Comparison of ENCODE assay signal across 13 cellular contexts in genomic region chr11:75705541-75705940, GRCh38.
DNase-seq lines count a peak whose midpoint lies in the region; ATAC-seq and TF ChIP-seq lines count a peak whose summit lies in the region.
"Had no signal": no experiment of that assay in that cellular context is flagged by ENCODE, and none has a peak within 500 bp of the region (broad histone marks: within the 10 kb centered on the region; RNA-seq: fewer than 3 reads in every experiment).

No MANE protein-coding gene starts in this region.

- H3K27ac ChIP-seq in OCI-LY3 (ENCODE audit: low read length) = no peak overlapping the region
- H3K27ac ChIP-seq: BLaER1 treated with 17β-estradiol and CSF1 and Interleukin-3, amounts not matched to agents 10 nM and 100 nM; PC-9 had no signal

- 0 out of 2 replicates have a peak, but pooled peaks cover 2% of the 10 kb centered on the region for H3K27me3 ChIP-seq in OCI-LY3 (ENCODE audit: low read depth, low read length)
- H3K27me3 ChIP-seq: BLaER1 treated with 17β-estradiol and CSF1 and Interleukin-3, amounts not matched to agents 10 nM and 100 nM had no signal

- DNase-seq in AG20443 (ENCODE audit: low spot score) = peak; percentile 6
- DNase-seq in EL = peak; percentile 22
- DNase-seq in kidney tubule cell (ENCODE audit: low spot score) = peak; percentile 36
- DNase-seq in GM10248 (ENCODE audit: extremely low spot score) = no peak
- no peak for DNase-seq in stimulated activated naive CD4-positive, alpha-beta T cell treated with Interleukin-2 at 50 U/mL for 16 hours (lab: John Stamatoyannopoulos, UW)
- DNase-seq: NCI-H446 treated with DMSO at 0.1 percent for 48 hours had no signal

- H3K4me3 ChIP-seq in OCI-LY3 (ENCODE audit: low read length) = no peak overlapping the region
- H3K4me3 ChIP-seq: BLaER1 treated with 17β-estradiol and CSF1 and Interleukin-3, amounts not matched to agents 10 nM and 100 nM; GM12878; PC-9 had no signal

- H3K4me1 ChIP-seq in OCI-LY3 (ENCODE audit: low read length) = peaks cover 7% of the 10 kb centered on the region; the same call in 1 of the 2 replicates
- H3K4me1 ChIP-seq: BLaER1 treated with 17β-estradiol and CSF1 and Interleukin-3, amounts not matched to agents 10 nM and 100 nM; Caco-2 had no signal

- no peak for TF ChIP-seq CTCF in OCI-LY3 (IDR thresholded peaks at IDR 0.05; ENCODE audit: low read depth, low read length)
- TF ChIP-seq CTCF in GM10248 (IDR thresholded peaks at IDR 0.05; ENCODE audit: control extremely low read depth, extremely low read depth, low read depth, missing control alignments) = no peak

- H3K9me3 ChIP-seq in OCI-LY3 (ENCODE audit: insufficient read depth, low read length) = no peaks in the 10 kb centered on the region

- CTCF ChIA-PET in GM10248 (lab: Yijun Ruan, JAX) = interaction anchor here (0.6 to 3.0 kb wide), 43 partner anchors 8 to 703 kb away, joined by 3 to 39 read pairs (median 4); partner anchors contain the start of gene MOGAT2

- no peak for ATAC-seq in HG03460 (IDR thresholded peaks at IDR 0.05; ENCODE audit: unreplicated experiment)
- ATAC-seq in GM19467 (IDR thresholded peaks at IDR 0.05; ENCODE audit: unreplicated experiment) = no peak

- POLR2A ChIA-PET in GM10248 (lab: Yijun Ruan, JAX) = no interaction called here

- peak overlapping the region; percentile 74; the same call in 1 of the 2 replicates for H3K4me2 ChIP-seq in OCI-LY3 (ENCODE audit: low read length)
- H3K4me2 ChIP-seq: BLaER1 treated with 17β-estradiol and CSF1 and Interleukin-3, amounts not matched to agents 10 nM and 100 nM had no signal

- no peaks in the 10 kb centered on the region for H4K20me1 ChIP-seq in OCI-LY3 (ENCODE audit: insufficient read depth, low read length)
- H4K20me1 ChIP-seq: BLaER1 treated with 17β-estradiol and CSF1 and Interleukin-3, amounts not matched to agents 10 nM and 100 nM had no signal

- H3K9ac ChIP-seq in OCI-LY3 (ENCODE audit: low read length) = no peak overlapping the region
- H3K9ac ChIP-seq: BLaER1 treated with 17β-estradiol and CSF1 and Interleukin-3, amounts not matched to agents 10 nM and 100 nM had no signal

- peak overlapping the region; percentile 75 for H2AFZ ChIP-seq in OCI-LY3 (ENCODE audit: low read depth, low read length)
- H2AFZ ChIP-seq: PC-9 had no signal

- no peaks in the 10 kb centered on the region for H3K79me2 ChIP-seq in OCI-LY3 (ENCODE audit: low read length)

- H3K36me3 ChIP-seq in OCI-LY3 (replicated peaks; ENCODE audit: low read depth, low read length) = no peaks in the 10 kb centered on the region
- H3K36me3 ChIP-seq: BLaER1 treated with 17β-estradiol and CSF1 and Interleukin-3, amounts not matched to agents 10 nM and 100 nM had no signal

Comparison
In these comparisons a context has a peak if more than half of its experiments do, and no peak if none do; other contexts are left out.
1. DNase-seq: peak in AG20443 (single experiment), EL (single experiment) and kidney tubule cell (single experiment); none in GM10248 (single experiment) and stimulated activated naive CD4-positive, alpha-beta T cell treated with Interleukin-2 at 50 U/mL for 16 hours (single experiment).